ENCODE assay signal across 23 cellular contexts in genomic region chr21:14484188-14485009, GRCh38.
DNase-seq lines count a peak whose midpoint lies in the region; ATAC-seq and TF ChIP-seq lines count a peak whose summit lies in the region.
"Had no signal": no experiment of that assay in that cellular context is flagged by ENCODE, and none has a peak within 500 bp of the region (broad histone marks: within the 10 kb centered on the region; RNA-seq: fewer than 3 reads in every experiment).

No MANE protein-coding gene starts in this region.

- H3K27ac Mint-ChIP-seq in activated CD4-positive, alpha-beta T cell treated with anti-CD3 and anti-CD28 coated beads, Interleukin-2, amount 10 ng/mL, durations not matched to agents 24 days and 14 days: peak overlapping the region; percentile 35
- peak overlapping the region; percentile 3 to 87 (median 19) for H3K27ac Mint-ChIP-seq in CD4-positive, alpha-beta memory T cell
- peak overlapping the region; percentile 55 for H3K27ac Mint-ChIP-seq in activated T-helper 1 cell treated with anti-CD3 and anti-CD28 coated beads, Interleukin-12 subunit alpha, Interleukin-12 subunit beta, Interleukin-2, Interleukin-4 antibody, amounts not matched to agents 30 ng/mL and 10 ng/mL and 1 ng/mL, durations not matched to agents 14 hours and 24 hours and 36 hours
- peak overlapping the region in 8 of 10 donors; percentile 6 to 80 (median 38) for H3K27ac Mint-ChIP-seq in naive thymus-derived CD8-positive, alpha-beta T cell
- H3K27ac Mint-ChIP-seq: neural progenitor cell, type B pancreatic cell had no signal

- in situ Hi-C loops in gastrocnemius medialis (cut with MboI; ENCODE audit: low sequenced_read_pairs in 4 of 4): no loop called here

- H3K4me3 Mint-ChIP-seq in activated CD4-positive, alpha-beta T cell treated with anti-CD3 and anti-CD28 coated beads, Interleukin-2, amount 10 ng/mL, durations not matched to agents 24 days and 14 days: no peak overlapping the region
- H3K4me3 Mint-ChIP-seq in CD4-positive, alpha-beta memory T cell: no peak overlapping the region
- H3K4me3 Mint-ChIP-seq in activated T-helper 1 cell treated with anti-CD3 and anti-CD28 coated beads, Interleukin-12 subunit alpha, Interleukin-12 subunit beta, Interleukin-2, Interleukin-4 antibody, amounts not matched to agents 30 ng/mL and 10 ng/mL and 1 ng/mL, durations not matched to agents 14 hours and 24 hours and 36 hours: no peak overlapping the region
- H3K4me3 Mint-ChIP-seq in naive thymus-derived CD8-positive, alpha-beta T cell: no peak overlapping the region
- H3K4me3 Mint-ChIP-seq: neural progenitor cell, type B pancreatic cell had no signal

- TF ChIP-seq CTCF in gastrocnemius medialis (IDR thresholded peaks at IDR 0.05 in 4 of 5, conservative IDR thresholded peaks at IDR 0.05 in 1 of 5) (no peak), coronary artery (IDR thresholded peaks at IDR 0.05) (no peak)

- H3K4me3 ChIP-seq in CD4-positive, alpha-beta memory T cell (ENCODE audit: low read length in 2 of 2): no peak overlapping the region
- H3K4me3 ChIP-seq in gastrocnemius medialis (no peak overlapping the region), coronary artery (no peak overlapping the region)
- H3K4me3 ChIP-seq: A549, body of pancreas, lower lobe of right lung, mucosa of descending colon, neural progenitor cell had no signal

- H3K36me3 Mint-ChIP-seq in activated CD4-positive, alpha-beta T cell treated with anti-CD3 and anti-CD28 coated beads, Interleukin-2, amount 10 ng/mL, durations not matched to agents 24 days and 14 days (ENCODE audit: low read depth): peaks cover 53% of the 10 kb centered on the region
- H3K36me3 Mint-ChIP-seq in CD4-positive, alpha-beta memory T cell: peaks cover 15 to 32% of the 10 kb centered on the region in 2 donors
- H3K36me3 Mint-ChIP-seq in activated T-helper 1 cell treated with anti-CD3 and anti-CD28 coated beads, Interleukin-12 subunit alpha, Interleukin-12 subunit beta, Interleukin-2, Interleukin-4 antibody, amounts not matched to agents 30 ng/mL and 10 ng/mL and 1 ng/mL, durations not matched to agents 14 hours and 24 hours and 36 hours (ENCODE audit: low read depth): peaks cover 52% of the 10 kb centered on the region
- peaks cover 0 to 18% (median 11%) of the 10 kb centered on the region in 3 donors for H3K36me3 Mint-ChIP-seq in naive thymus-derived CD8-positive, alpha-beta T cell
- H3K36me3 Mint-ChIP-seq: neural progenitor cell, type B pancreatic cell had no signal

- no peaks in the 10 kb centered on the region for H3K27me3 ChIP-seq in CD4-positive, alpha-beta memory T cell (ENCODE audit: insufficient read depth, low read length)
- H3K27me3 ChIP-seq in gastrocnemius medialis: no peaks in the 10 kb centered on the region
- H3K27me3 ChIP-seq: body of pancreas, neural progenitor cell had no signal

- H3K36me3 ChIP-seq in CD4-positive, alpha-beta memory T cell (ENCODE audit: insufficient read depth, low read length): no peaks in the 10 kb centered on the region
- H3K36me3 ChIP-seq in gastrocnemius medialis: no peaks in the 10 kb centered on the region
- H3K36me3 ChIP-seq: lower lobe of right lung, neural progenitor cell had no signal

- DNase-seq in activated CD4-positive, alpha-beta T cell treated with anti-CD3 and anti-CD28 coated beads, Interleukin-2, amount 10 ng/mL, durations not matched to agents 24 days and 14 days: no peak
- DNase-seq in activated CD4-positive, alpha-beta T cell treated with anti-CD3 and anti-CD28 coated beads, Interleukin-2, amount 50 U/mL, for 48 hours: no peak
- no peak for DNase-seq in CD4-positive, alpha-beta memory T cell
- no peak for DNase-seq in activated T-helper 1 cell treated with anti-CD3 and anti-CD28 coated beads, Interleukin-12 subunit alpha, Interleukin-12 subunit beta, Interleukin-2, Interleukin-4 antibody, amounts not matched to agents 30 ng/mL and 10 ng/mL and 1 ng/mL, durations not matched to agents 14 hours and 24 hours and 36 hours (ENCODE audit: low spot score)
- no peak for DNase-seq in naive thymus-derived CD8-positive, alpha-beta T cell
- DNase-seq in gastrocnemius medialis (no peak), coronary artery (ENCODE audit: low spot score) (no peak)
- DNase-seq: activated CD4-positive, alpha-beta T cell treated with anti-CD3 and anti-CD28 coated beads, Interleukin-2, amount 50 U/mL, for 4 hours; body of pancreas; DND-41; effector CD4-positive, alpha-beta T cell; H7; head of caudate nucleus; lower lobe of right lung; mucosa of descending colon; NCI-H1092 treated with DMSO at 0.1 percent for 48 hours; NCI-H2029; NCI-H69 had no signal

- ATAC-seq in naive thymus-derived CD8-positive, alpha-beta T cell: no peak
- no peak for ATAC-seq in gastrocnemius medialis
- no peak for ATAC-seq in GM19467 (IDR thresholded peaks at IDR 0.05; ENCODE audit: unreplicated experiment)
- ATAC-seq: A549, body of pancreas, lower lobe of right lung, mucosa of descending colon, sciatic nerve had no signal

- no peak for TF ChIP-seq POLR2A in gastrocnemius medialis (IDR thresholded peaks at IDR 0.05)

- peaks cover 64% of the 10 kb centered on the region for H3K4me1 Mint-ChIP-seq in activated CD4-positive, alpha-beta T cell treated with anti-CD3 and anti-CD28 coated beads, Interleukin-2, amount 10 ng/mL, durations not matched to agents 24 days and 14 days
- H3K4me1 Mint-ChIP-seq in CD4-positive, alpha-beta memory T cell: peaks cover 25 to 44% (median 36%) of the 10 kb centered on the region in 4 donors
- peaks cover 85% of the 10 kb centered on the region for H3K4me1 Mint-ChIP-seq in activated T-helper 1 cell treated with anti-CD3 and anti-CD28 coated beads, Interleukin-12 subunit alpha, Interleukin-12 subunit beta, Interleukin-2, Interleukin-4 antibody, amounts not matched to agents 30 ng/mL and 10 ng/mL and 1 ng/mL, durations not matched to agents 14 hours and 24 hours and 36 hours (ENCODE audit: low read depth)
- peaks cover 10 to 19% (median 15%) of the 10 kb centered on the region in 4 donors for H3K4me1 Mint-ChIP-seq in naive thymus-derived CD8-positive, alpha-beta T cell
- H3K4me1 Mint-ChIP-seq: neural progenitor cell had no signal

- CTCF ChIA-PET in CD4-positive, alpha-beta memory T cell (lab: Charles Lee; ENCODE audit: partially characterized antibody): no interaction called here

- no peaks in the 10 kb centered on the region for H3K27me3 Mint-ChIP-seq in activated CD4-positive, alpha-beta T cell treated with anti-CD3 and anti-CD28 coated beads, Interleukin-2, amount 10 ng/mL, durations not matched to agents 24 days and 14 days
- no peaks in the 10 kb centered on the region for H3K27me3 Mint-ChIP-seq in CD4-positive, alpha-beta memory T cell
- H3K27me3 Mint-ChIP-seq in activated T-helper 1 cell treated with anti-CD3 and anti-CD28 coated beads, Interleukin-12 subunit alpha, Interleukin-12 subunit beta, Interleukin-2, Interleukin-4 antibody, amounts not matched to agents 30 ng/mL and 10 ng/mL and 1 ng/mL, durations not matched to agents 14 hours and 24 hours and 36 hours (ENCODE audit: insufficient read depth): no peaks in the 10 kb centered on the region
- H3K27me3 Mint-ChIP-seq in naive thymus-derived CD8-positive, alpha-beta T cell: no peaks in the 10 kb centered on the region
- H3K27me3 Mint-ChIP-seq: type B pancreatic cell had no signal

- intact Hi-C loops in activated CD4-positive, alpha-beta T cell treated with anti-CD3 and anti-CD28 coated beads, Interleukin-2, amount 10 ng/mL, durations not matched to agents 24 days and 14 days (cut with micrococcal nuclease): no loop called here
- intact Hi-C loops in CD4-positive, alpha-beta memory T cell (cut with micrococcal nuclease): loop anchor here (5.0 kb wide), 2 partner anchors 43 to 193 kb away; no protein-coding TSS in a partner anchor
- intact Hi-C loops in activated T-helper 1 cell treated with anti-CD3 and anti-CD28 coated beads, Interleukin-12 subunit alpha, Interleukin-12 subunit beta, Interleukin-2, Interleukin-4 antibody, amounts not matched to agents 30 ng/mL and 10 ng/mL and 1 ng/mL, durations not matched to agents 14 hours and 24 hours and 36 hours (cut with micrococcal nuclease): loop anchor here (10.0 kb wide), 1 partner anchor 100 kb away; the partner anchor contains the start of gene HSPA13
- intact Hi-C loops in gastrocnemius medialis (cut with DNase I; ENCODE audit: low total_unique reads): no loop called here

- peaks cover 31% of the 10 kb centered on the region for H3K4me1 ChIP-seq in CD4-positive, alpha-beta memory T cell (ENCODE audit: insufficient read depth, low read length)
- no peaks in the 10 kb centered on the region for H3K4me1 ChIP-seq in gastrocnemius medialis
- H3K4me1 ChIP-seq: A549, body of pancreas, neural progenitor cell had no signal

- no peaks in the 10 kb centered on the region for H3K9me3 ChIP-seq in CD4-positive, alpha-beta memory T cell (ENCODE audit: control insufficient read depth in 1 of 2, low read length in 2 of 2)
- H3K9me3 ChIP-seq in gastrocnemius medialis: no peaks in the 10 kb centered on the region
- H3K9me3 ChIP-seq: A549, body of pancreas, lower lobe of right lung, mucosa of descending colon had no signal

- H3K9me3 Mint-ChIP-seq in activated CD4-positive, alpha-beta T cell treated with anti-CD3 and anti-CD28 coated beads, Interleukin-2, amount 10 ng/mL, durations not matched to agents 24 days and 14 days: peaks cover 16% of the 10 kb centered on the region
- H3K9me3 Mint-ChIP-seq in CD4-positive, alpha-beta memory T cell: peaks cover 0 to 3% (median 0%) of the 10 kb centered on the region in 8 donors
- H3K9me3 Mint-ChIP-seq in activated T-helper 1 cell treated with anti-CD3 and anti-CD28 coated beads, Interleukin-12 subunit alpha, Interleukin-12 subunit beta, Interleukin-2, Interleukin-4 antibody, amounts not matched to agents 30 ng/mL and 10 ng/mL and 1 ng/mL, durations not matched to agents 14 hours and 24 hours and 36 hours: peaks cover 9% of the 10 kb centered on the region
- H3K9me3 Mint-ChIP-seq in naive thymus-derived CD8-positive, alpha-beta T cell: no peaks in the 10 kb centered on the region
- H3K9me3 Mint-ChIP-seq: neural progenitor cell, type B pancreatic cell had no signal

- no peak overlapping the region for H3K27ac ChIP-seq in CD4-positive, alpha-beta memory T cell (ENCODE audit: low read depth, low read length)
- H3K27ac ChIP-seq in gastrocnemius medialis (no peak overlapping the region), coronary artery (no peak overlapping the region)
- H3K27ac ChIP-seq: A549, body of pancreas, lower lobe of right lung, neural progenitor cell had no signal

- POLR2A ChIA-PET in CD4-positive, alpha-beta memory T cell (lab: Charles Lee; ENCODE audit: partially characterized antibody): interaction anchor here (1.2 kb wide), 1 partner anchor 57 kb away, joined by 3 read pairs; no protein-coding TSS in a partner anchor
- POLR2A ChIA-PET in naive thymus-derived CD8-positive, alpha-beta T cell (lab: Charles Lee): no interaction called here

Comparison
In these comparisons a context has a peak if more than half of its experiments do, and no peak if none do; other contexts are left out.
1. intact Hi-C loops: an anchor here in CD4-positive, alpha-beta memory T cell (5.0 kb wide) and activated T-helper 1 cell treated with anti-CD3 and anti-CD28 coated beads, Interleukin-12 subunit alpha, Interleukin-12 subunit beta, Interleukin-2, Interleukin-4 antibody, amounts not matched to agents 30 ng/mL and 10 ng/mL and 1 ng/mL, durations not matched to agents 14 hours and 24 hours and 36 hours (10.0 kb wide); none called in activated CD4-positive, alpha-beta T cell treated with anti-CD3 and anti-CD28 coated beads, Interleukin-2, amount 10 ng/mL, durations not matched to agents 24 days and 14 days and gastrocnemius medialis.